In genomic region chr6:170460606-170461005, GRCh38 we compare ENCODE assay signal across 16 cellular contexts.
DNase-seq lines count a peak whose midpoint lies in the region; TF ChIP-seq lines count a peak whose summit lies in the region.
"Had no signal": no experiment of that assay in that cellular context is flagged by ENCODE, and none has a peak within 500 bp of the region (broad histone marks: within the 10 kb centered on the region; RNA-seq: fewer than 3 reads in every experiment).

No MANE protein-coding gene starts in this region.

- in situ Hi-C loops in GM23248 (cut with MboI) = no loop called here

- no peak overlapping the region for H3K27ac ChIP-seq in BLaER1
- no peak overlapping the region for H3K27ac ChIP-seq in spleen
- no peak overlapping the region for H3K27ac ChIP-seq in GM23248

- DNase-seq in ELR (ENCODE audit: low read depth) = peak; percentile 56
- peak; percentile 85 for DNase-seq in islet precursor cell
- peak; percentile 25 for DNase-seq in spleen
- DNase-seq in GM10266 (ENCODE audit: extremely low spot score) = no peak
- DNase-seq in GM23248 = no peak
- DNase-seq in SHP77 (lab: John Stamatoyannopoulos, UW) = no peak
- DNase-seq: ACHN; BE2C; Calu3; CD8-positive, alpha-beta T cell; DMS79 treated with DMSO at 0.1 percent for 48 hours; HCEC 1CT; IMR-90 had no signal

- H3K9me2 ChIP-seq in GM23248 (ENCODE audit: insufficient read depth) = no peaks in the 10 kb centered on the region

- H2AFZ ChIP-seq in GM23248 = no peak overlapping the region
- H2AFZ ChIP-seq: GM23338 had no signal

- H3K4me2 ChIP-seq in BLaER1 (peak overlapping the region; percentile 30; the same call in 1 of the 2 replicates), GM23248 (ENCODE audit: unreplicated experiment) (no peak overlapping the region)
- H3K4me2 ChIP-seq: GM23338 had no signal

- TF ChIP-seq CTCF in spleen (IDR thresholded peaks at IDR 0.05 in 8 of 11, conservative IDR thresholded peaks at IDR 0.05 in 3 of 11) = no peak
- TF ChIP-seq CTCF in GM10266 (IDR thresholded peaks at IDR 0.05; ENCODE audit: control insufficient read depth, insufficient read depth, low read depth, missing control alignments) = no peak

- H3K9me3 ChIP-seq in BLaER1 = peaks cover 7% of the 10 kb centered on the region
- H3K9me3 ChIP-seq in spleen = peaks cover 0 to 2% (median 0%) of the 10 kb centered on the region in 8 donors
- no peaks in the 10 kb centered on the region for H3K9me3 ChIP-seq in GM23248 (ENCODE audit: low read depth)
- H3K9me3 ChIP-seq: BE2C had no signal

- intact Hi-C loops in spleen (cut with DNase I; ENCODE audit: low total_unique reads) = no loop called here

- H3K9ac ChIP-seq in BLaER1 (no peak overlapping the region), GM23248 (no peak overlapping the region)

- H3K27me3 ChIP-seq in BLaER1 (no peaks in the 10 kb centered on the region), spleen (replicated peaks in 1 of 7) (peaks cover 0 to 26% (median 0%) of the 10 kb centered on the region in 7 donors), GM23248 (replicated peaks; ENCODE audit: insufficient read depth) (peaks cover 23% of the 10 kb centered on the region; the same call in 1 of the 2 replicates)

- H3K4me1 ChIP-seq in BLaER1 = peaks cover 12% of the 10 kb centered on the region; the same call in 1 of the 2 replicates
- H3K4me1 ChIP-seq in spleen = peaks cover 7 to 15% (median 14%) of the 10 kb centered on the region in 6 donors
- peaks cover 3% of the 10 kb centered on the region; the same call in 1 of the 2 replicates for H3K4me1 ChIP-seq in GM23248 (ENCODE audit: insufficient read depth)
- H3K4me1 ChIP-seq: BE2C had no signal

- H3K4me3 ChIP-seq in BLaER1 = no peak overlapping the region
- H3K4me3 ChIP-seq in spleen = no peak overlapping the region
- no peak overlapping the region for H3K4me3 ChIP-seq in GM23248
- H3K4me3 ChIP-seq: GM23338, K562 had no signal

- 88 to 96% (median 90%) methylated on average over 7 of the region's 7 CpGs for WGBS in spleen, 5 donors
- WGBS in GM23248 (ENCODE audit: low coverage in 1 of 2, low lambda C conversion rate in 2 of 2, missing lambda C conversion rate in 2 of 2), 2 experiments = 74 to 84% methylated on average over 7 of the region's 7 CpGs

- no peaks in the 10 kb centered on the region for H3F3A ChIP-seq in GM23248 (ENCODE audit: insufficient read depth)

- H4K20me1 ChIP-seq in BLaER1 (no peaks in the 10 kb centered on the region), GM23248 (ENCODE audit: insufficient read depth) (no peaks in the 10 kb centered on the region)

- no peak for TF ChIP-seq POLR2A in spleen (IDR thresholded peaks at IDR 0.05)

- H3K36me3 ChIP-seq in BLaER1 (no peaks in the 10 kb centered on the region), spleen (no peaks in the 10 kb centered on the region), GM23248 (ENCODE audit: low read depth) (no peaks in the 10 kb centered on the region)
- H3K36me3 ChIP-seq: BE2C had no signal

- no peaks in the 10 kb centered on the region for H3K79me2 ChIP-seq in GM23248 (ENCODE audit: insufficient read depth)

Comparison
In these comparisons a context has a peak if more than half of its experiments do, and no peak if none do; other contexts are left out.
1. DNase-seq: peak in ELR (single experiment), islet precursor cell (single experiment) and spleen (single experiment); none in GM10266 (single experiment), GM23248 (single experiment) and SHP77 (0 of 2).